15 cellular contexts compared by ENCODE assay signal in genomic region chr13:44855860-44856259, GRCh38.
"Had no signal": no experiment of that assay in that cellular context is flagged by ENCODE, and none has a peak within 500 bp of the region (broad histone marks: within the 10 kb centered on the region; RNA-seq: fewer than 3 reads in every experiment).

No MANE protein-coding gene starts in this region.

- H3K9me3 ChIP-seq: adrenal gland had no signal

- H3K27me3 ChIP-seq: adrenal gland had no signal

- H3K36me3 ChIP-seq: adrenal gland had no signal

- H3K4me3 Mint-ChIP-seq: central memory CD8-positive, alpha-beta T cell; nephron progenitor cell; stimulated activated effector memory CD8-positive, alpha-beta T cell treated with anti-CD3 and anti-CD28 coated beads, Interleukin-12 subunit alpha, Interleukin-12 subunit beta, amount 100 ng/mL, for 72 hours; T-helper 1 cell treated with Interleukin-12 subunit alpha and Interleukin-12 subunit beta and Interleukin-4 antibody, amounts not matched to agents 30 μg/mL and 1 μg/mL, for 36 hours had no signal

- H3K4me3 ChIP-seq: adrenal gland had no signal

- ATAC-seq: SK-N-SH treated with all-trans-retinoic acid at 6 μM for 48 hours; stimulated activated effector memory CD8-positive, alpha-beta T cell treated with anti-CD3 and anti-CD28 coated beads, Interleukin-12 subunit alpha, Interleukin-12 subunit beta, amount 100 ng/mL, for 72 hours had no signal

- DNase-seq: activated CD4-positive, alpha-beta T cell treated with anti-CD3 and anti-CD28 coated beads, Interleukin-2, amount 50 U/mL, for 1 hour; activated naive CD4-positive, alpha-beta T cell treated with anti-CD3 and anti-CD28 coated beads, Interleukin-2, amount 50 U/mL, for 16 hours; activated T-cell treated with anti-CD3 and anti-CD28 coated beads for 4 hours; adrenal gland; cortex of kidney; effector CD8-positive, alpha-beta T cell; glutamatergic neuron; nephron progenitor cell; small intestine; trophoblast cell had no signal

- H3K36me3 Mint-ChIP-seq: stimulated activated effector memory CD8-positive, alpha-beta T cell treated with anti-CD3 and anti-CD28 coated beads, Interleukin-12 subunit alpha, Interleukin-12 subunit beta, amount 100 ng/mL, for 72 hours had no signal

- H3K27ac ChIP-seq: adrenal gland had no signal

- H3K9me3 Mint-ChIP-seq: activated T-helper 2 cell treated with anti-CD3 and anti-CD28 coated beads, Interferon-gamma antibody, Interleukin-2, Interleukin-4, amounts not matched to agents 10 μg/mL and 5 μg/mL and 100 μg/mL, durations not matched to agents 14 hours and 24 hours and 36 hours; central memory CD8-positive, alpha-beta T cell; nephron progenitor cell; stimulated activated effector memory CD8-positive, alpha-beta T cell treated with anti-CD3 and anti-CD28 coated beads, Interleukin-12 subunit alpha, Interleukin-12 subunit beta, amount 100 ng/mL, for 72 hours; T-helper 1 cell treated with Interleukin-12 subunit alpha and Interleukin-12 subunit beta and Interleukin-4 antibody, amounts not matched to agents 30 μg/mL and 1 μg/mL, for 36 hours had no signal

- H3K4me1 Mint-ChIP-seq: central memory CD8-positive, alpha-beta T cell; stimulated activated effector memory CD8-positive, alpha-beta T cell treated with anti-CD3 and anti-CD28 coated beads, Interleukin-12 subunit alpha, Interleukin-12 subunit beta, amount 100 ng/mL, for 72 hours had no signal

- H3K27ac Mint-ChIP-seq: activated T-helper 2 cell treated with anti-CD3 and anti-CD28 coated beads, Interferon-gamma antibody, Interleukin-2, Interleukin-4, amounts not matched to agents 10 μg/mL and 5 μg/mL and 100 μg/mL, durations not matched to agents 14 hours and 24 hours and 36 hours; nephron progenitor cell; stimulated activated effector memory CD8-positive, alpha-beta T cell treated with anti-CD3 and anti-CD28 coated beads, Interleukin-12 subunit alpha, Interleukin-12 subunit beta, amount 100 ng/mL, for 72 hours; T-helper 1 cell treated with Interleukin-12 subunit alpha and Interleukin-12 subunit beta and Interleukin-4 antibody, amounts not matched to agents 30 μg/mL and 1 μg/mL, for 36 hours had no signal
